Comparison of ENCODE assay signal across 12 cellular contexts in genomic region chr19:3655402-3656072, GRCh38. TPM values are rescaled to one million over a fixed set of nuclear protein-coding genes. Genes with fewer than 3 reads are reported as not detected.
DNase-seq lines count a peak whose midpoint lies in the region; ATAC-seq, FAIRE-seq and TF ChIP-seq lines count a peak whose summit lies in the region.
"Had no signal": no experiment of that assay in that cellular context is flagged by ENCODE, and none has a peak within 500 bp of the region (broad histone marks: within the 10 kb centered on the region; RNA-seq: fewer than 3 reads in every experiment).

No MANE protein-coding gene starts in this region.

- no peak overlapping the region for H3K4me3 ChIP-seq in astrocyte of the cerebellum (ENCODE audit: low read depth, low read length)
- H3K4me3 ChIP-seq in kidney epithelial cell (ENCODE audit: low read depth, low read length) = no peak overlapping the region

- no peak for ATAC-seq in GM18870 (IDR thresholded peaks at IDR 0.05; ENCODE audit: unreplicated experiment)
- ATAC-seq: HepG2; stimulated activated naive CD8-positive, alpha-beta T cell treated with anti-CD3 and anti-CD28 coated beads, Interleukin-15, Interleukin-2, amounts not matched to agents 100 U/mL and 50 U/mL, for 24 hours had no signal

- no peak for FAIRE-seq in GM12892 (lab: Jason Lieb, UNC)
- FAIRE-seq: HepG2 had no signal

- peaks cover under 1% of the 10 kb centered on the region for H3K27me3 ChIP-seq in kidney epithelial cell (ENCODE audit: control insufficient read depth, insufficient read depth, low read length)

- CTCF ChIA-PET in HEK293T (lab: Yijun Ruan, JAX) = no interaction called here

- no peaks in the 10 kb centered on the region for H3K36me3 ChIP-seq in kidney epithelial cell (ENCODE audit: control insufficient read depth, insufficient read depth, low read length)

- no peak for TF ChIP-seq POLR2A in GM12892 (IDR thresholded peaks at IDR 0.05; ENCODE audit: low read depth, low read length)

- POLR2A ChIA-PET in HEK293T (lab: Yijun Ruan, JAX) = interaction anchor here (0.5 kb wide), 1 partner anchor 169 kb away, joined by 3 read pairs; no protein-coding TSS in a partner anchor

- TF ChIP-seq CTCF in astrocyte of the cerebellum (IDR thresholded peaks at IDR 0.05; ENCODE audit: low read depth, low read length, missing control alignments) (no peak), kidney epithelial cell (IDR thresholded peaks at IDR 0.05; ENCODE audit: insufficient read depth, low read length, poor library complexity, severe bottlenecking) (no peak)

- in situ Hi-C loops in ACHN (cut with HindIII; ENCODE audit: low pct_ligation_motif_present, low pct_unique_long_range_greater_than_20kb, low sequenced_read_pairs) (no loop called here), astrocyte of the cerebellum (cut with HindIII; ENCODE audit: low sequenced_read_pairs) (no loop called here)

- DNase-seq in ACHN = peak; percentile 90
- DNase-seq in HT-29 (ENCODE audit: low spot score) = peak; percentile 58
- peak; percentile 61 for DNase-seq in astrocyte of the cerebellum (ENCODE audit: low read depth)
- peak; percentile 56 for DNase-seq in kidney epithelial cell (ENCODE audit: low read depth)
- DNase-seq in GM12892 (ENCODE audit: insufficient read length) = no peak
- no peak for DNase-seq in activated CD4-positive, alpha-beta T cell treated with anti-CD3 and anti-CD28 coated beads, Interleukin-2, amount 50 U/mL, for 1 hour
- DNase-seq in HEK293T (ENCODE audit: extremely low spot score) = no peak
- DNase-seq: COR-L47; stimulated activated naive CD8-positive, alpha-beta T cell treated with anti-CD3 and anti-CD28 coated beads, Interleukin-15, Interleukin-2, amounts not matched to agents 100 U/mL and 50 U/mL, for 24 hours had no signal

TF ChIP-seq in HEK293T, 16 proteins besides CTCF, POLR2A, EP300 and RAD21:
- TF ChIP-seq PKNOX1 (IDR thresholded peaks at IDR 0.05) = no peak
- no peak for TF ChIP-seq SUZ12 (IDR thresholded peaks at IDR 0.05)
- TF ChIP-seq LEF1 (IDR thresholded peaks at IDR 0.05; ENCODE audit: borderline replicate concordance) = no peak
- TF ChIP-seq FOXM1 (IDR thresholded peaks at IDR 0.05; ENCODE audit: borderline replicate concordance) = no peak
- TF ChIP-seq NFRKB (IDR thresholded peaks at IDR 0.05) = no peak
- TF ChIP-seq TARDBP (IDR thresholded peaks at IDR 0.05) = no peak
- no peak for TF ChIP-seq BHLHE40 (IDR thresholded peaks at IDR 0.05; ENCODE audit: borderline replicate concordance)
- TF ChIP-seq FOXK2 (IDR thresholded peaks at IDR 0.05) = no peak
- TF ChIP-seq ARNT (IDR thresholded peaks at IDR 0.05) = no peak
- TF ChIP-seq HDGF (IDR thresholded peaks at IDR 0.05; ENCODE audit: borderline replicate concordance) = no peak
- TF ChIP-seq FOXA1 (IDR thresholded peaks at IDR 0.05) = no peak
- no peak for TF ChIP-seq ZNF384 (IDR thresholded peaks at IDR 0.05)
- no peak for TF ChIP-seq SP1 (IDR thresholded peaks at IDR 0.05)
- TF ChIP-seq ELF4 (IDR thresholded peaks at IDR 0.05) = no peak
- TF ChIP-seq L3MBTL2 (conservative IDR thresholded peaks at IDR 0.05) = no peak

RNA-seq across cellular contexts. Expression of gene CACTIN, which starts 28.9 kb away (rescaled TPM):
- total RNA-seq in HT-29 (2014; rRNA removed; shearing (Covaris generic)) = 54.7 and 55.5 TPM in 2 replicates
- total RNA-seq in kidney epithelial cell = 46.6 and 48.7 TPM in 2 replicates
- polyA plus RNA-seq in GM12892 (2012; ENCODE audit: missing spikeins) = 7.5 TPM

RNA-seq across cellular contexts. Expression of gene PIP5K1C, which starts 44.7 kb away (rescaled TPM):
- 18.0 and 18.9 TPM in 2 replicates for total RNA-seq in HT-29 (2014; rRNA removed; shearing (Covaris generic))
- total RNA-seq in kidney epithelial cell = 26.5 and 26.6 TPM in 2 replicates
- 6.3 TPM for polyA plus RNA-seq in GM12892 (2012; ENCODE audit: missing spikeins)

RNA-seq across cellular contexts. Expression of gene TBXA2R, which starts 48.9 kb away (rescaled TPM):
- not detected in 2 replicates for total RNA-seq in HT-29 (2014; rRNA removed; shearing (Covaris generic))
- total RNA-seq in kidney epithelial cell = 0.04 and 0.21 TPM in 2 replicates
- polyA plus RNA-seq in GM12892 (2012; ENCODE audit: missing spikeins) = not detected
- total RNA-seq: HepG2 had no signal

RNA-seq across cellular contexts. Expression of gene TJP3, which starts 52.6 kb away (rescaled TPM):
- 127 and 139 TPM in 2 replicates for total RNA-seq in HT-29 (2014; rRNA removed; shearing (Covaris generic))
- total RNA-seq in kidney epithelial cell = 1.7 and 7.8 TPM in 2 replicates
- not detected for polyA plus RNA-seq in GM12892 (2012; ENCODE audit: missing spikeins)
- total RNA-seq: neural crest cell had no signal

Comparison
In these comparisons a context has a peak if more than half of its experiments do, and no peak if none do; other contexts are left out.
1. DNase-seq: peak in ACHN (single experiment), HT-29 (single experiment), astrocyte of the cerebellum (single experiment) and kidney epithelial cell (single experiment); none in GM12892 (single experiment), activated CD4-positive, alpha-beta T cell treated with anti-CD3 and anti-CD28 coated beads, Interleukin-2, amount 50 U/mL, for 1 hour (single experiment) and HEK293T (single experiment).